ENCODE assay signal across 8 cellular contexts in genomic region chr18:24398515-24398914, GRCh38. TPM values are rescaled to one million over a fixed set of nuclear protein-coding genes. Genes with fewer than 3 reads are reported as not detected.
DNase-seq lines count a peak whose midpoint lies in the region; ATAC-seq, FAIRE-seq and TF ChIP-seq lines count a peak whose summit lies in the region.

No MANE protein-coding gene starts in this region.

- no peak for FAIRE-seq in H1 (lab: Jason Lieb, UNC)

- no peak overlapping the region for H2BK12ac ChIP-seq in H1 (ENCODE audit: low read depth, low read length)

- CTCF ChIA-PET in H1 (lab: Charles Lee; ENCODE audit: partially characterized antibody), result interaction anchor here (0.6 to 2.8 kb wide), 7 partner anchors 9 to 39 kb away, joined by 3 to 18 read pairs (median 5); no protein-coding TSS in a partner anchor

- TF ChIP-seq CTCF in H1 (IDR thresholded peaks at IDR 0.05; ENCODE audit: control extremely low read depth in 1 of 3, insufficient read depth in 1 of 3, low read depth in 1 of 3, low read length in 3 of 3) (no peak), neural progenitor cell (IDR thresholded peaks at IDR 0.05) (no peak)

- H4K20me1 ChIP-seq in H1 (replicated peaks in 1 of 2; ENCODE audit: control insufficient read depth in 1 of 2, insufficient read depth in 2 of 2, low read length in 2 of 2) (no peaks in the 10 kb centered on the region), neural progenitor cell (ENCODE audit: low read depth) (no peaks in the 10 kb centered on the region)

- POLR2A ChIA-PET in H1 (lab: Charles Lee; ENCODE audit: partially characterized antibody), result interaction anchor here (0.7 to 3.3 kb wide), 12 partner anchors 8 to 128 kb away, joined by 3 to 20 read pairs (median 5); partner anchors contain the start of gene IMPACT

- ATAC-seq in HG03135 (IDR thresholded peaks at IDR 0.05; ENCODE audit: unreplicated experiment) (no peak), GM18858 (IDR thresholded peaks at IDR 0.05; ENCODE audit: unreplicated experiment) (no peak)

- no peak for TF ChIP-seq RAD21 in H1 (IDR thresholded peaks at IDR 0.05 in 1 of 2, conservative IDR thresholded peaks at IDR 0.05 in 1 of 2; ENCODE audit: low read depth in 2 of 2, low read length in 2 of 2)

- H4K5ac ChIP-seq in H1 (ENCODE audit: insufficient read length, low read depth, low read length), result no peak overlapping the region

- H3K18ac ChIP-seq in H1 (ENCODE audit: extremely low read depth, low read length), result peak overlapping the region; percentile 33; the same call in 1 of the 2 replicates

- TF ChIP-seq EP300 in H1 (IDR thresholded peaks at IDR 0.05; ENCODE audit: borderline replicate concordance in 1 of 2, low read depth in 2 of 2, low read length in 2 of 2), result no peak

- H3K4me2 ChIP-seq in H1 (ENCODE audit: insufficient read depth in 1 of 2, low read depth in 2 of 2, low read length in 2 of 2) (peak overlapping the region; percentile 74 to 94), neural progenitor cell (peak overlapping the region; percentile 82)

- H3K4me3 Mint-ChIP-seq in neural progenitor cell, result peak overlapping the region; percentile 92

- no peak overlapping the region for H3K56ac ChIP-seq in H1 (replicated peaks; ENCODE audit: insufficient read length, low read depth, low read length)

- H4K8ac ChIP-seq in H1 (ENCODE audit: extremely low read depth, insufficient read depth, low read length), result no peak overlapping the region

- H3K27me3 ChIP-seq in H1 (replicated peaks in 1 of 4; ENCODE audit: control insufficient read depth in 3 of 4, extremely low read depth in 1 of 4, insufficient read depth in 3 of 4, low read length in 3 of 4) (no peaks in the 10 kb centered on the region; a peak in 1 of 7 replicates), neural progenitor cell (no peaks in the 10 kb centered on the region)

- no peak overlapping the region for H2BK15ac ChIP-seq in H1 (ENCODE audit: low read length)

- peaks cover 2% of the 10 kb centered on the region for H3K36me3 Mint-ChIP-seq in neural progenitor cell

- H3K36me3 ChIP-seq in H1 (ENCODE audit: control insufficient read depth in 2 of 4, insufficient read depth in 4 of 4, low read length in 3 of 4) (no peaks in the 10 kb centered on the region), neural progenitor cell (no peaks in the 10 kb centered on the region)

- H3K9ac ChIP-seq in H1 (replicated peaks in 1 of 4; ENCODE audit: extremely low read depth in 1 of 4, low read depth in 3 of 4, low read length in 3 of 4) (0 out of 7 replicates have a peak overlapping the region, but pooled peaks of 1 of the 4 experiments have one; percentile 39), neural progenitor cell (no peak overlapping the region)

- H3K4me3 ChIP-seq in H1 (ENCODE audit: extremely low read depth in 1 of 4, insufficient read depth in 2 of 4, low read depth in 3 of 4, low read length in 4 of 4) (peak overlapping the region; percentile 22 to 91 (median 36); a peak in 7 of 8 replicates), neural progenitor cell (peak overlapping the region; percentile 65)

- no peaks in the 10 kb centered on the region for H3K9me3 ChIP-seq in H1 (ENCODE audit: insufficient read depth in 2 of 2, low read depth in 1 of 2, low read length in 1 of 2)
- H3K9me3 ChIP-seq in neural progenitor cell (ENCODE audit: low read depth), result no peaks in the 10 kb centered on the region

- WGBS in H1 (ENCODE audit: extremely low coverage in 1 of 2, insufficient coverage in 1 of 2, insufficient read length in 1 of 2, insufficient replicate concordance in 2 of 2, low coverage in 1 of 2, low lambda C conversion rate in 2 of 2, missing lambda C conversion rate in 1 of 2), 2 experiments, result 9% methylated on average over 15 of the region's 15 CpGs; no CpG with 5 or more reads in 1 of the 2 experiments

- peak; percentile 66 for DNase-seq in DMS 273 (lab: John Stamatoyannopoulos, UW; ENCODE audit: unreplicated experiment)
- peak; percentile 46 for DNase-seq in NCI-H69 (lab: John Stamatoyannopoulos, UW)
- no peak for DNase-seq in H1 (ENCODE audit: low read depth in 1 of 2, low spot score in 2 of 2)
- DNase-seq in neural progenitor cell (ENCODE audit: low spot score), result peak; percentile 50
- no peak for DNase-seq in SIG-M5 treated with dmso at 0.1 percent for 504 hours (lab: John Stamatoyannopoulos, UW; ENCODE audit: unreplicated experiment)
- no peak for DNase-seq in effector CD4-positive, alpha-beta T cell

- H3K14ac ChIP-seq in H1 (ENCODE audit: insufficient read length), result no peak overlapping the region

- H3K23me2 ChIP-seq in H1 (ENCODE audit: low read depth, low read length), result peaks cover 8% of the 10 kb centered on the region

- H3K4ac ChIP-seq in H1 (replicated peaks; ENCODE audit: insufficient read length, low read depth, low read length), result no peak overlapping the region

- H3K27ac Mint-ChIP-seq in neural progenitor cell, result peak overlapping the region; percentile 83

- H4K91ac ChIP-seq in H1 (replicated peaks; ENCODE audit: insufficient read length, low read length), result no peak overlapping the region

- peaks cover 0 to 39% of the 10 kb centered on the region in 2 experiments; a peak in 3 of 4 replicates for H3K79me2 ChIP-seq in H1 (ENCODE audit: control insufficient read depth in 1 of 2, insufficient read depth in 2 of 2, low read length in 2 of 2)
- H3K79me2 ChIP-seq in neural progenitor cell (ENCODE audit: low read depth), result peaks cover 39% of the 10 kb centered on the region

- H3K23ac ChIP-seq in H1 (ENCODE audit: insufficient read length), result no peak overlapping the region

- H3K27ac ChIP-seq in H1 (ENCODE audit: low read depth, low read length), result no peak overlapping the region; the same call in 1 of the 2 replicates
- H3K27ac ChIP-seq in neural progenitor cell, result no peak overlapping the region

- H2AFZ ChIP-seq in H1 (ENCODE audit: low read length), result peak overlapping the region; percentile 2; the same call in 1 of the 2 replicates
- peak overlapping the region; percentile 13 for H2AFZ ChIP-seq in neural progenitor cell (replicated peaks)

- H3F3A ChIP-seq in neural progenitor cell (ENCODE audit: low read depth), result peaks cover 23% of the 10 kb centered on the region

- H2AK5ac ChIP-seq in H1 (ENCODE audit: low read depth, low read length), result no peak overlapping the region

- peaks cover 57% of the 10 kb centered on the region for H3K4me1 Mint-ChIP-seq in neural progenitor cell

- no peak overlapping the region for H2BK20ac ChIP-seq in H1 (ENCODE audit: low read length)

- H3K27me3 Mint-ChIP-seq in neural progenitor cell (ENCODE audit: insufficient read depth, low read depth), result peaks cover 4% of the 10 kb centered on the region

- no peaks in the 10 kb centered on the region for H3K9me3 Mint-ChIP-seq in neural progenitor cell

- H2BK120ac ChIP-seq in H1 (replicated peaks; ENCODE audit: low read depth, low read length), result peak overlapping the region; percentile 6

- no peak for TF ChIP-seq POLR2A in H1 (IDR thresholded peaks at IDR 0.05; ENCODE audit: control extremely low read depth in 1 of 2, low read depth in 2 of 2, low read length in 2 of 2)

- H3K4me1 ChIP-seq in H1 (replicated peaks in 1 of 4; ENCODE audit: control insufficient read depth in 3 of 4, insufficient read depth in 4 of 4, low read length in 3 of 4) (peaks cover 4 to 9% (median 6%) of the 10 kb centered on the region in 4 experiments; a peak in 6 of 7 replicates), neural progenitor cell (peaks cover 29% of the 10 kb centered on the region)

- no peak overlapping the region; the same call in 1 of the 2 replicates for H2BK5ac ChIP-seq in H1 (ENCODE audit: low read depth, low read length)

- peaks cover 3% of the 10 kb centered on the region; the same call in 1 of the 2 replicates for H3K79me1 ChIP-seq in H1 (ENCODE audit: low read depth, low read length)

TF ChIP-seq in H1, 55 proteins besides CTCF, POLR2A, EP300 and RAD21:
- TF ChIP-seq EGR1 (IDR thresholded peaks at IDR 0.05; ENCODE audit: borderline replicate concordance, low read depth, low read length) (no peak), JUND (IDR thresholded peaks at IDR 0.05; ENCODE audit: low read length) (peak; percentile 64; the same call in 1 of the 2 replicates), ASH2L (IDR thresholded peaks at IDR 0.05; ENCODE audit: low read length) (peak; percentile 0)
TF ChIP-seq in H1: peak in this region for 2.

RNA-seq across cellular contexts. Expression of gene OSBPL1A, which starts 0.9 kb away (rescaled TPM):
- total RNA-seq in H1 (2021; fragmentation: NEBNext Ultra II Directional; extraction: Animal tissue kit (Norgen Biotek cat#: 25700)), result 74.9 and 77.1 TPM in 2 replicates
- 29.9 and 53.2 TPM in 2 replicates for polyA plus RNA-seq in H1 (2011; rRNA removed)
- 55.1 TPM for polyA plus RNA-seq in H1 (2011; cell fraction: cytosol; rRNA removed)
- 45.3 TPM for polyA plus RNA-seq in H1 (2011; cell fraction: nucleus; rRNA removed)
- 66.7 to 94.5 TPM (median 73.0 TPM) in 4 replicates for polyA plus RNA-seq in H1 (2012, experiment 1 of 2)
- 22.1 TPM for polyA plus RNA-seq in H1 (2012, experiment 2 of 2)
- polyA plus RNA-seq in H1 (2013, experiment 1 of 2), result 65.7 TPM
- 62.0 TPM for polyA plus RNA-seq in H1 (2013, experiment 2 of 2)
- 71.0 and 117 TPM in 2 replicates for polyA minus RNA-seq in H1 (2011; rRNA and poly(A)+ RNA removed)
- 47.5 TPM for polyA minus RNA-seq in H1 (2011; cell fraction: cytosol; rRNA and poly(A)+ RNA removed)
- polyA minus RNA-seq in H1 (2011; cell fraction: nucleus; rRNA and poly(A)+ RNA removed), result 77.0 TPM
- 54.2 and 75.0 TPM in 2 replicates for total RNA-seq in neural progenitor cell (ENCODE audit: low replicate concordance)

RNA-seq across cellular contexts. Expression of gene IMPACT, which starts 28.0 kb away (rescaled TPM):
- 44.6 and 50.6 TPM in 2 replicates for total RNA-seq in H1 (2021; fragmentation: NEBNext Ultra II Directional; extraction: Animal tissue kit (Norgen Biotek cat#: 25700))
- 19.1 and 31.1 TPM in 2 replicates for polyA plus RNA-seq in H1 (2011; rRNA removed)
- polyA plus RNA-seq in H1 (2011; cell fraction: cytosol; rRNA removed), result 29.7 TPM
- polyA plus RNA-seq in H1 (2011; cell fraction: nucleus; rRNA removed), result 4.6 TPM
- 29.2 to 60.2 TPM (median 32.2 TPM) in 4 replicates for polyA plus RNA-seq in H1 (2012, experiment 1 of 2)
- 2.7 TPM for polyA plus RNA-seq in H1 (2012, experiment 2 of 2)
- polyA plus RNA-seq in H1 (2013, experiment 1 of 2), result 28.5 TPM
- 29.3 TPM for polyA plus RNA-seq in H1 (2013, experiment 2 of 2)
- 16.7 and 26.9 TPM in 2 replicates for polyA minus RNA-seq in H1 (2011; rRNA and poly(A)+ RNA removed)
- polyA minus RNA-seq in H1 (2011; cell fraction: cytosol; rRNA and poly(A)+ RNA removed), result 14.2 TPM
- polyA minus RNA-seq in H1 (2011; cell fraction: nucleus; rRNA and poly(A)+ RNA removed), result 17.6 TPM
- 41.6 and 66.5 TPM in 2 replicates for total RNA-seq in neural progenitor cell (ENCODE audit: low replicate concordance)

Comparison
In these comparisons a context has a peak if more than half of its experiments do, and no peak if none do; other contexts are left out.
1. DNase-seq: peak in DMS 273 (single experiment), NCI-H69 (single experiment) and neural progenitor cell (single experiment); none in H1 (0 of 2), SIG-M5 treated with dmso at 0.1 percent for 504 hours (single experiment) and effector CD4-positive, alpha-beta T cell (single experiment).